ENCODE assay signal across 8 cellular contexts in genomic region chr6:82270791-82271392, GRCh38. TPM values are rescaled to one million over a fixed set of nuclear protein-coding genes. Genes with fewer than 3 reads are reported as not detected.
DNase-seq lines count a peak whose midpoint lies in the region; ATAC-seq and TF ChIP-seq lines count a peak whose summit lies in the region.

No MANE protein-coding gene starts in this region.

- H3K4me1 ChIP-seq in vagina = no peaks in the 10 kb centered on the region

- TF ChIP-seq CTCF in WI38 (IDR thresholded peaks at IDR 0.05; ENCODE audit: low read depth, low read length) = peak; percentile 9; the same call in 1 of the 2 replicates
- peak in 2 of 3 experiments; percentile 39 to 57 for TF ChIP-seq CTCF in vagina (IDR thresholded peaks at IDR 0.05)

- H3K27ac ChIP-seq in vagina = no peak overlapping the region

- H3K27me3 ChIP-seq in vagina = no peaks in the 10 kb centered on the region

- peak; percentile 65 for ATAC-seq in GM21786 (IDR thresholded peaks at IDR 0.05; ENCODE audit: unreplicated experiment)
- ATAC-seq in HG02970 (IDR thresholded peaks at IDR 0.05; ENCODE audit: low FRiP score, unreplicated experiment) = no peak

- H3K9me3 ChIP-seq in vagina = no peaks in the 10 kb centered on the region

- H3K36me3 ChIP-seq in vagina = no peaks in the 10 kb centered on the region

- H3K4me3 ChIP-seq in WI38 (ENCODE audit: low read depth, low read length) (no peak overlapping the region), vagina (no peak overlapping the region)

- intact Hi-C loops in vagina (cut with DNase I) = no loop called here

- TF ChIP-seq POLR2A in vagina (IDR thresholded peaks at IDR 0.05) = no peak

- peak; percentile 43 for DNase-seq in NCI-H1694 treated with DMSO at 0.1 percent for 48 hours (lab: John Stamatoyannopoulos, UW)
- no peak for DNase-seq in NCI-H1694 (lab: John Stamatoyannopoulos, UW)
- DNase-seq in NCI-H1105 treated with DMSO at 0.1 percent for 48 hours (lab: John Stamatoyannopoulos, UW) = peak; percentile 79
- DNase-seq in inferior parietal cortex (ENCODE audit: extremely low spot score) = peak; percentile 72
- no peak for DNase-seq in vagina (ENCODE audit: extremely low spot score in 2 of 2)

RNA-seq across cellular contexts. Expression of gene IBTK, which starts 23.3 kb away (rescaled TPM):
- 15.5 TPM for total RNA-seq in vagina

Comparison
In these comparisons a context has a peak if more than half of its experiments do, and no peak if none do; other contexts are left out.
1. DNase-seq: peak in NCI-H1694 treated with DMSO at 0.1 percent for 48 hours (single experiment), NCI-H1105 treated with DMSO at 0.1 percent for 48 hours (single experiment) and inferior parietal cortex (single experiment); none in NCI-H1694 (single experiment) and vagina (0 of 2).